ENCODE assay signal across 36 cellular contexts in the genomic region with DNA sequence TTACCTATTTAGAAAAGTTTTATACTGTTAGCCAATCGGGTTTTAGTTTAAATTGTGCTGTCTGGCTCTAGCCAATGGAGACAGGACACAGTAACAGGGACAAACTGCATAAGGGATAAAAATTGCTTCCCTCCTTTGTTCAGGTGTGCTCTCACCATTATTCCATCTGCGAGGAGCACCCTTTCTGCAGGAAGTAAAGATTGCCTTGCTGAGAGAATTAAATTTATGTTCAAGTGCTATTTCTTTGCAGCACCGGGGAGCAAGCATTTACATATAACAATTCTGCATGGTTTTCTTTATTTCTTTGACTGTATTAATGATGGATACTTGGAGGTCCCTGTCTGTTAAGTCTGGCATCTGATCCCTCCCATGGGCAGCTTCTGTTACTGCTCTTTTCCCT.
DNase-seq lines count a peak whose midpoint lies in the region; ATAC-seq, FAIRE-seq and TF ChIP-seq lines count a peak whose summit lies in the region.
"Had no signal": no experiment of that assay in that cellular context is flagged by ENCODE, and none has a peak within 500 bp of the region (broad histone marks: within the 10 kb centered on the region; RNA-seq: fewer than 3 reads in every experiment).

No MANE protein-coding gene starts in this region.

- peaks cover 2% of the 10 kb centered on the region; the same call in 1 of the 2 replicates for H3K9me3 ChIP-seq in HEK293 (ENCODE audit: control insufficient read depth, insufficient read depth, low read depth, low read length)
- no peaks in the 10 kb centered on the region for H3K9me3 ChIP-seq in K562 (replicated peaks; ENCODE audit: control insufficient read depth, insufficient read depth, low read depth, low read length)
- peaks cover 0 to 49% (median 37%) of the 10 kb centered on the region in 4 donors for H3K9me3 ChIP-seq in esophagus muscularis mucosa
- peaks cover 4% of the 10 kb centered on the region for H3K9me3 ChIP-seq in neural progenitor cell (ENCODE audit: low read depth)
- H3K9me3 ChIP-seq: BE2C had no signal

- TF ChIP-seq CTCF in HEK293 (tag by site-specific recombination; IDR thresholded peaks at IDR 0.05), result no peak
- no peak for TF ChIP-seq CTCF in K562 (IDR thresholded peaks at IDR 0.05 in 2 of 3, conservative IDR thresholded peaks at IDR 0.05 in 1 of 3; ENCODE audit: insufficient read depth in 2 of 3, low read depth in 1 of 3, low read length in 3 of 3)
- no peak for TF ChIP-seq CTCF in esophagus muscularis mucosa (IDR thresholded peaks at IDR 0.05)
- TF ChIP-seq CTCF in neural progenitor cell (IDR thresholded peaks at IDR 0.05), result no peak
- TF ChIP-seq CTCF in GM13977 (IDR thresholded peaks at IDR 0.05; ENCODE audit: extremely low read depth, insufficient read depth, missing control alignments), result no peak

- H2AFZ ChIP-seq in K562 (ENCODE audit: low read depth, low read length) (no peak overlapping the region), neural progenitor cell (replicated peaks) (no peak overlapping the region)

- intact Hi-C loops in K562 (cut with micrococcal nuclease) (no loop called here), esophagus muscularis mucosa (cut with DNase I) (no loop called here), sciatic nerve (cut with DNase I) (no loop called here)

- TF ChIP-seq POLR2A in K562 (conservative IDR thresholded peaks at IDR 0.05), result no peak
- no peak for TF ChIP-seq POLR2A in esophagus muscularis mucosa (IDR thresholded peaks at IDR 0.05; ENCODE audit: low read depth)

- peaks cover 6% of the 10 kb centered on the region for H3K4me1 Mint-ChIP-seq in neural progenitor cell
- H3K4me1 Mint-ChIP-seq: B cell; CD14-positive monocyte; CD4-positive, alpha-beta memory T cell; CD4-positive, CD25-positive, alpha-beta regulatory T cell; CD8-positive, alpha-beta memory T cell had no signal

- no peak overlapping the region for H3K27ac Mint-ChIP-seq in neural progenitor cell
- H3K27ac Mint-ChIP-seq: B cell; CD4-positive, alpha-beta T cell; CD4-positive, CD25-positive, alpha-beta regulatory T cell; CD8-positive, alpha-beta T cell had no signal

- BruUV-seq in K562 (replicated peaks; lab: Mats Ljungman, UMichigan), result no TSS peak

- H3K27me3 ChIP-seq in K562 (ENCODE audit: control insufficient read depth in 2 of 2, insufficient read depth in 2 of 2, low read length in 2 of 2), result peaks cover 0 to under 1% of the 10 kb centered on the region in 2 experiments; a peak in 1 of 5 replicates
- H3K27me3 ChIP-seq in esophagus muscularis mucosa, result peaks cover 0 to 37% (median 2%) of the 10 kb centered on the region in 4 donors
- H3K27me3 ChIP-seq in neural progenitor cell, result no peaks in the 10 kb centered on the region
- H3K27me3 ChIP-seq: BE2C; BLaER1; BLaER1 treated with 17β-estradiol and CSF1 and Interleukin-3, amounts not matched to agents 10 nM and 100 nM had no signal

- H3K27ac ChIP-seq in HEK293 (ENCODE audit: extremely low read depth, low read depth, low read length) (no peak overlapping the region), K562 (ENCODE audit: extremely low read depth, low read depth, low read length) (no peak overlapping the region), esophagus muscularis mucosa (replicated peaks in 1 of 4) (no peak overlapping the region), neural progenitor cell (no peak overlapping the region), substantia nigra (ENCODE audit: low read depth, low read length, poor library complexity, severe bottlenecking) (no peak overlapping the region)
- H3K27ac ChIP-seq: 22Rv1; A549; BLaER1; BLaER1 treated with 17β-estradiol and CSF1 and Interleukin-3, amounts not matched to agents 10 nM and 100 nM; C4-2B had no signal

- ATAC-seq in K562, result no peak
- no peak for ATAC-seq in sciatic nerve
- ATAC-seq: A549; CD8-positive, alpha-beta T cell had no signal

- in situ Hi-C loops in K562 (cut with MboI) (no loop called here), GM13977 (cut with MboI; ENCODE audit: low pct_unique_long_range_greater_than_20kb, low sequenced_read_pairs, unreplicated experiment) (no loop called here)

- TF ChIP-seq RAD21 in K562 (CRISPR knock-in tag; conservative IDR thresholded peaks at IDR 0.05 in 1 of 2, IDR thresholded peaks at IDR 0.05 in 1 of 2), result no peak

- peaks cover 21% of the 10 kb centered on the region for H3K27me3 Mint-ChIP-seq in neural progenitor cell (ENCODE audit: insufficient read depth, low read depth)

- H3F3A ChIP-seq in neural progenitor cell (ENCODE audit: low read depth), result peaks cover 17% of the 10 kb centered on the region

- no peaks in the 10 kb centered on the region for H3K36me3 Mint-ChIP-seq in neural progenitor cell
- H3K36me3 Mint-ChIP-seq: CD14-positive monocyte; CD4-positive, CD25-positive, alpha-beta regulatory T cell; CD8-positive, alpha-beta T cell had no signal

- CTCF ChIA-PET in HEK293 (lab: Yijun Ruan, JAX), result interaction anchor here (0.7 kb wide), 1 partner anchor 470 kb away, joined by 3 read pairs; no protein-coding TSS in a partner anchor
- CTCF ChIA-PET in K562 (lab: Yijun Ruan, JAX; ENCODE audit: low intra/inter-chr PET ratio), result no interaction called here

- H3K79me2 ChIP-seq in K562 (ENCODE audit: control insufficient read depth, insufficient read depth, low read length) (no peaks in the 10 kb centered on the region), neural progenitor cell (ENCODE audit: low read depth) (no peaks in the 10 kb centered on the region)

- H4K20me1 ChIP-seq in K562 (replicated peaks; ENCODE audit: control insufficient read depth, insufficient read depth, low read length) (no peaks in the 10 kb centered on the region), neural progenitor cell (ENCODE audit: low read depth) (peaks cover 10% of the 10 kb centered on the region)
- H4K20me1 ChIP-seq: BLaER1; BLaER1 treated with 17β-estradiol and CSF1 and Interleukin-3, amounts not matched to agents 10 nM and 100 nM had no signal

- POLR2A ChIA-PET in HEK293 (lab: Yijun Ruan, JAX), result no interaction called here
- POLR2A ChIA-PET in K562 (lab: Yijun Ruan, JAX), result no interaction called here

- H3K4me2 ChIP-seq in K562 (ENCODE audit: insufficient read depth, low read length) (no peak overlapping the region), neural progenitor cell (peak overlapping the region; percentile 43)
- H3K4me2 ChIP-seq: A549; BLaER1; BLaER1 treated with 17β-estradiol and CSF1 and Interleukin-3, amounts not matched to agents 10 nM and 100 nM had no signal

- H3K9ac ChIP-seq in K562 (ENCODE audit: insufficient read depth in 1 of 2, low read depth in 2 of 2, low read length in 2 of 2) (no peak overlapping the region), neural progenitor cell (no peak overlapping the region)
- H3K9ac ChIP-seq: BLaER1; BLaER1 treated with 17β-estradiol and CSF1 and Interleukin-3, amounts not matched to agents 10 nM and 100 nM had no signal

- H3K4me3 ChIP-seq in HEK293 (ENCODE audit: low read depth, low read length) (no peak overlapping the region), K562 (no peak overlapping the region), esophagus muscularis mucosa (no peak overlapping the region), neural progenitor cell (no peak overlapping the region)
- H3K4me3 ChIP-seq: A549; BLaER1; BLaER1 treated with 17β-estradiol and CSF1 and Interleukin-3, amounts not matched to agents 10 nM and 100 nM had no signal

- WGBS in K562 (ENCODE audit: insufficient coverage, low coverage, missing lambda C conversion rate), result 4% methylated on average over 3 of the region's 3 CpGs
- 82% methylated on average over 3 of the region's 3 CpGs for WGBS in esophagus muscularis mucosa

- no peaks in the 10 kb centered on the region for H3K9me1 ChIP-seq in K562 (ENCODE audit: control insufficient read depth, insufficient read depth, low read length)

- no peak for TF ChIP-seq EP300 in K562 (IDR thresholded peaks at IDR 0.05; ENCODE audit: low read length)
- no peak for TF ChIP-seq EP300 in esophagus muscularis mucosa (IDR thresholded peaks at IDR 0.05)

- no peak for FAIRE-seq in K562 (lab: Jason Lieb, UNC)
- FAIRE-seq: A549, D721Med had no signal

- DNase-seq in K562 (ENCODE audit: extremely low read depth in 1 of 4, low spot score in 3 of 4) (no peak), esophagus muscularis mucosa (ENCODE audit: extremely low spot score) (peak; percentile 37), neural progenitor cell (ENCODE audit: low spot score) (no peak), GM13977 (ENCODE audit: low spot score) (no peak), substantia nigra (lab: John Stamatoyannopoulos, UW) (no peak), sciatic nerve (ENCODE audit: low spot score) (no peak), NCI-H345 treated with DMSO at 0.1 percent for 48 hours (lab: John Stamatoyannopoulos, UW; ENCODE audit: unreplicated experiment) (no peak)
- DNase-seq: 8988T; ACHN; AML-193; BE2C; C1 segment of cervical spinal cord; Caco-2; Calu3; CD4-positive, alpha-beta memory T cell; CD4-positive, alpha-beta T cell; CD4-positive, CD25-positive, alpha-beta regulatory T cell; CD8-positive, alpha-beta memory T cell; CD8-positive, alpha-beta T cell; COR-L47; DMS 273 treated with DMSO at 0.1 percent for 48 hours; DMS153; DMS53; DMS79; DMS79 treated with DMSO at 0.1 percent for 48 hours; DND-41; EL had no signal

- H3K4me1 ChIP-seq in HEK293 (ENCODE audit: control insufficient read depth, insufficient read depth, low read length), result no peaks in the 10 kb centered on the region
- peaks cover 0 to 8% of the 10 kb centered on the region in 2 experiments; a peak in 3 of 5 replicates for H3K4me1 ChIP-seq in K562 (replicated peaks in 1 of 2; ENCODE audit: control insufficient read depth in 2 of 2, insufficient read depth in 2 of 2, low read length in 2 of 2)
- H3K4me1 ChIP-seq in esophagus muscularis mucosa, result no peaks in the 10 kb centered on the region
- H3K4me1 ChIP-seq in neural progenitor cell, result peaks cover 28% of the 10 kb centered on the region
- H3K4me1 ChIP-seq: A549; BE2C; BLaER1; BLaER1 treated with 17β-estradiol and CSF1 and Interleukin-3, amounts not matched to agents 10 nM and 100 nM; Caco-2 had no signal

- H3K36me3 ChIP-seq in HEK293 (ENCODE audit: control insufficient read depth in 2 of 2, insufficient read depth in 1 of 2, low read length in 2 of 2) (no peaks in the 10 kb centered on the region), K562 (ENCODE audit: control insufficient read depth, insufficient read depth, low read length) (no peaks in the 10 kb centered on the region), esophagus muscularis mucosa (no peaks in the 10 kb centered on the region), neural progenitor cell (peaks cover 3% of the 10 kb centered on the region)
- H3K36me3 ChIP-seq: BE2C; BLaER1; BLaER1 treated with 17β-estradiol and CSF1 and Interleukin-3, amounts not matched to agents 10 nM and 100 nM had no signal

- H3K9me3 Mint-ChIP-seq in neural progenitor cell, result peaks cover 46% of the 10 kb centered on the region

- no peak overlapping the region for H3K4me3 Mint-ChIP-seq in neural progenitor cell
- H3K4me3 Mint-ChIP-seq: B cell; CD14-positive monocyte; CD4-positive, alpha-beta T cell; CD4-positive, CD25-positive, alpha-beta regulatory T cell; CD8-positive, alpha-beta memory T cell; CD8-positive, alpha-beta T cell had no signal

TF ChIP-seq in HEK293, 187 proteins besides CTCF, POLR2A, EP300 and RAD21 (continues in another document):
- TF ChIP-seq ZNF132 (tag by site-specific recombination; IDR thresholded peaks at IDR 0.05; ENCODE audit: borderline replicate concordance), result no peak

TF ChIP-seq in K562, 482 proteins besides CTCF, POLR2A, EP300 and RAD21 (continues in another document):
- TF ChIP-seq CBX5 (IDR thresholded peaks at IDR 0.05; ENCODE audit: borderline replicate concordance, low read depth), result 0 out of 2 replicates have a peak, but pooled peaks have one; percentile 53

Comparison
In these comparisons a context has a peak if more than half of its experiments do, and no peak if none do; other contexts are left out.
1. Of the 44 proteins assayed by ChIP-seq in both K562 and HEK293: peak only in K562: none; only in HEK293: SETDB1; in both: none; in neither: 43.